ENCODE assay signal across 8 cellular contexts in the genomic region with DNA sequence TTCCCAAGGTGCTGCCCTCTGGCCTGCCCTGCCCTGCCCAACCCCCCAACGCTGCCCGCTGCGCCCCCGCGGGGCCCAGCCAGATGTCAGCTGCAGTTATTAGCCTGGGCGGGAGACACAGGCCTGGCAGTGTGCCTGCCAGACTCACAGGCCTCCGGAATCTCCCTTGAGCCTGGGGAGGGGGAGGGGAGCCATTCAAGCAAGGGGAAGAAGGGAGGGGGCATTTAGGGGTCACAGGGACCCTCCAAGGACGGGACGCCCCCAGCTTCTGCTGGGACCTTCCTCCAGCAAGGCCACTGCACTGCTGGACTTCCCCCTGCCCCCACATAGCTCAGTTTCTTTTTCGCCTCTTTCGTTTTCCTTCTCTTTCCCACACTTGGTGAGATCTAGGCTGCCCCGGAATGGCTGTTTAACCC. TPM values are rescaled to one million over a fixed set of nuclear protein-coding genes. Genes with fewer than 3 reads are reported as not detected.
DNase-seq lines count a peak whose midpoint lies in the region; ATAC-seq and FAIRE-seq lines count a peak whose summit lies in the region.

No MANE protein-coding gene starts in this region.

- H3K27ac ChIP-seq in temporal lobe (ENCODE audit: low read depth, low read length) = peak overlapping the region; percentile 99

- H3K27ac Mint-ChIP-seq in memory B cell = peak overlapping the region; percentile 99

- H3K4me3 Mint-ChIP-seq in memory B cell = peak overlapping the region; percentile 91

- H3K9me3 Mint-ChIP-seq in memory B cell = no peaks in the 10 kb centered on the region

- ATAC-seq in memory B cell (ENCODE audit: low read depth) = peak; percentile 5

- DNase-seq in DMS53 treated with DMSO at 0.1 percent for 48 hours (lab: John Stamatoyannopoulos, UW; ENCODE audit: unreplicated experiment) = peak; percentile 10
- peak; percentile 64 for DNase-seq in HuH-7 (ENCODE audit: low spot score)
- peak; percentile 52 for DNase-seq in T-helper 9 cell
- peak; percentile 29 for DNase-seq in effector CD8-positive, alpha-beta T cell (lab: John Stamatoyannopoulos, UW)
- DNase-seq in memory B cell (ENCODE audit: low spot score in 2 of 2) = peak; percentile 70 to 74
- DNase-seq in activated CD4-positive, CD25-positive, alpha-beta regulatory T cell treated with anti-CD3 and anti-CD28 coated beads, Interleukin-2, amount 50 U/mL, for 72 hours = no peak
- DNase-seq in urothelium cell line (ENCODE audit: low spot score) = no peak

- no peaks in the 10 kb centered on the region for H3K27me3 Mint-ChIP-seq in memory B cell

- H3K4me1 Mint-ChIP-seq in memory B cell = peaks cover 25% of the 10 kb centered on the region

- FAIRE-seq in urothelium cell line (lab: Jason Lieb, UNC) = no peak

- no peaks in the 10 kb centered on the region for H3K36me3 Mint-ChIP-seq in memory B cell

RNA-seq across cellular contexts. Expression of a gene that starts 2.6 kb away (rescaled TPM):
- total RNA-seq in temporal lobe = 27.8 TPM

RNA-seq across cellular contexts. Expression of a gene that starts 12.9 kb away (rescaled TPM):
- total RNA-seq in temporal lobe = 235 TPM

RNA-seq across cellular contexts. Expression of a gene that starts 13.2 kb away (rescaled TPM):
- 0.25 TPM for total RNA-seq in temporal lobe

RNA-seq across cellular contexts. Expression of a gene that starts 13.3 kb away (rescaled TPM):
- 18.9 TPM for total RNA-seq in temporal lobe

RNA-seq across cellular contexts. Expression of a gene that starts 17.7 kb away (rescaled TPM):
- 10.1 TPM for total RNA-seq in temporal lobe

Comparison
In these comparisons a context has a peak if more than half of its experiments do, and no peak if none do; other contexts are left out.
1. DNase-seq: peak in DMS53 treated with DMSO at 0.1 percent for 48 hours (single experiment), HuH-7 (single experiment), T-helper 9 cell (single experiment), effector CD8-positive, alpha-beta T cell (single experiment) and memory B cell (2 of 2); none in activated CD4-positive, CD25-positive, alpha-beta regulatory T cell treated with anti-CD3 and anti-CD28 coated beads, Interleukin-2, amount 50 U/mL, for 72 hours (single experiment) and urothelium cell line (single experiment).